24 cellular contexts compared by ENCODE assay signal in genomic region chr11:802018-802617, GRCh38. TPM values are rescaled to one million over a fixed set of nuclear protein-coding genes. Genes with fewer than 3 reads are reported as not detected.
"Had no signal": no experiment of that assay in that cellular context is flagged by ENCODE, and none has a peak within 500 bp of the region (broad histone marks: within the 10 kb centered on the region; RNA-seq: fewer than 3 reads in every experiment).

No MANE protein-coding gene starts in this region.

- H3K4me3 Mint-ChIP-seq: activated B cell treated with CpG ODN at 0.5 μM for 24 hours; stimulated activated memory B cell treated with anti-CD40 and anti-IgM and Interleukin-4, amounts not matched to agents 10 μg/mL and 1 μg/mL and 100 μg/mL, for 72 hours had no signal

- H3K27ac Mint-ChIP-seq: activated B cell treated with CpG ODN at 0.5 μM for 24 hours; activated naive CD4-positive, alpha-beta T cell treated with anti-CD3 and anti-CD28 coated beads, Interleukin-2, amount 50 U/mL, for 72 hours; activated T-cell treated with anti-CD3 and anti-CD28 coated beads, Interleukin-2, amount 50 U/mL, for 72 hours; naive B cell; stimulated activated memory B cell treated with anti-CD40 and anti-IgM and Interleukin-4, amounts not matched to agents 10 μg/mL and 1 μg/mL and 100 μg/mL, for 72 hours; T-cell had no signal

- H3K9me3 Mint-ChIP-seq: activated B cell treated with CpG ODN at 0.5 μM for 24 hours; activated naive CD4-positive, alpha-beta T cell treated with anti-CD3 and anti-CD28 coated beads, Interleukin-2, amount 50 U/mL, for 72 hours; activated T-cell treated with anti-CD3 and anti-CD28 coated beads, Interleukin-2, amount 50 U/mL, for 72 hours; naive B cell; stimulated activated memory B cell treated with anti-CD40 and anti-IgM and Interleukin-4, amounts not matched to agents 10 μg/mL and 1 μg/mL and 100 μg/mL, for 72 hours; T-cell had no signal

- H3K36me3 Mint-ChIP-seq: activated naive CD4-positive, alpha-beta T cell treated with anti-CD3 and anti-CD28 coated beads, Interleukin-2, amount 50 U/mL, for 72 hours; naive B cell; T-cell had no signal

- H3K27me3 ChIP-seq: left lung, ovary, upper lobe of right lung had no signal

- ATAC-seq: activated naive CD4-positive, alpha-beta T cell treated with anti-CD3 and anti-CD28 coated beads, Interleukin-2, amount 50 U/mL, for 72 hours; activated T-cell treated with anti-CD3 and anti-CD28 coated beads, Interleukin-2, amount 50 U/mL, for 72 hours; left lung; psoas muscle; right cardiac atrium; SK-N-SH treated with all-trans-retinoic acid at 6 μM for 48 hours; stimulated activated memory B cell treated with anti-CD40 and anti-IgM and Interleukin-4, amounts not matched to agents 10 μg/mL and 1 μg/mL and 100 μg/mL, for 72 hours; T-cell; upper lobe of right lung had no signal

- H3K4me3 ChIP-seq: left lung, ovary, psoas muscle, smooth muscle cell, thoracic aorta, upper lobe of right lung had no signal

- H3K9me3 ChIP-seq: left lung, ovary, psoas muscle, thoracic aorta, upper lobe of right lung had no signal

- FAIRE-seq: frontal cortex had no signal

- H3K27me3 Mint-ChIP-seq: activated B cell treated with CpG ODN at 0.5 μM for 24 hours; naive B cell; stimulated activated memory B cell treated with anti-CD40 and anti-IgM and Interleukin-4, amounts not matched to agents 10 μg/mL and 1 μg/mL and 100 μg/mL, for 72 hours; T-cell had no signal

- H3K27ac ChIP-seq: left lung, ovary, psoas muscle, thoracic aorta, upper lobe of right lung had no signal

- H3K36me3 ChIP-seq: ovary, upper lobe of right lung had no signal

- H3K4me2 ChIP-seq: smooth muscle cell had no signal

- DNase-seq: activated B cell treated with CpG ODN at 0.5 μM for 24 hours; activated CD4-positive, alpha-beta T cell treated with anti-CD3 and anti-CD28 coated beads for 4 hours; activated CD8-positive, alpha-beta memory T cell treated with anti-CD3 and anti-CD28 coated beads, Interleukin-2, amount 50 U/mL, for 4 hours; activated effector memory CD4-positive, alpha-beta T cell treated with anti-CD3 and anti-CD28 coated beads, Interleukin-2, amount 50 U/mL, for 16 hours; activated T-cell treated with anti-CD3 and anti-CD28 coated beads, Interleukin-2, amount 50 U/mL, for 72 hours; amniotic stem cell; effector CD4-positive, alpha-beta T cell; head of caudate nucleus; left lung; mammary epithelial cell; naive B cell; ovary; psoas muscle; stimulated activated CD4-positive, alpha-beta T cell treated with anti-CD3 and anti-CD28 coated beads, Interleukin-4, amount 100 ng/mL, for 4 hours; T-cell; upper lobe of right lung had no signal

RNA-seq across cellular contexts. Expression of gene CEND1, which starts 12.2 kb away (rescaled TPM):
- total RNA-seq: mammary epithelial cell, mononuclear cell, smooth muscle cell, thoracic aorta, upper lobe of right lung had no signal
- polyA plus RNA-seq: mammary epithelial cell had no signal
